In the genomic region with DNA sequence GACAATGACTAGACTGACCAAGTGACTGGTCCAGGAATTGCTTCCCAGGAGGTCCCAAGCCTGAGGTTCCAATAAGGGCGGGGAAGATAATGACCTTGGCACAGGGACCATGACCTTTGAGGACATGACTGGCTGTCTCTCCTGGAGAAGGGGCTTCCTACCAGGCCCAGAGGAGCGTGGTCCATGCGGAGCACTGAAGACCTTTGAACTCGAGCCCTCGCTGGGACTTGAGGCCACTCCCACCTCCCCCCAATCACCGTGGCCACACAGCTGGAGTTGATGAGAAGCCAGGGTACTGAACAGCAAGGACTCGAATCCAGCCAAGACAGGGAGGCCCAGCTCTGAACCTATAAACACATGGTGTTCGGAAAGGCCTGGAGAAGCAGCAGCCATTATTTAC, we compare ENCODE assay signal across 7 cellular contexts.
"Had no signal": no experiment of that assay in that cellular context is flagged by ENCODE, and none has a peak within 500 bp of the region (broad histone marks: within the 10 kb centered on the region; RNA-seq: fewer than 3 reads in every experiment).

No MANE protein-coding gene starts in this region.

- ATAC-seq: HepG2, K562 had no signal

- H3K4me3 ChIP-seq: K562 had no signal

- H3K27me3 Mint-ChIP-seq: IgD-negative memory B cell had no signal

- FAIRE-seq: HepG2, HTR-8/SVneo, K562 had no signal

- H3K4me3 Mint-ChIP-seq: IgD-negative memory B cell had no signal

- H3K4me1 Mint-ChIP-seq: IgD-negative memory B cell had no signal

- H3K27ac ChIP-seq: HL-60 had no signal

- DNase-seq: KBM-7, KG1 had no signal
